Comparison of ENCODE assay signal across 18 cellular contexts in the genomic region with DNA sequence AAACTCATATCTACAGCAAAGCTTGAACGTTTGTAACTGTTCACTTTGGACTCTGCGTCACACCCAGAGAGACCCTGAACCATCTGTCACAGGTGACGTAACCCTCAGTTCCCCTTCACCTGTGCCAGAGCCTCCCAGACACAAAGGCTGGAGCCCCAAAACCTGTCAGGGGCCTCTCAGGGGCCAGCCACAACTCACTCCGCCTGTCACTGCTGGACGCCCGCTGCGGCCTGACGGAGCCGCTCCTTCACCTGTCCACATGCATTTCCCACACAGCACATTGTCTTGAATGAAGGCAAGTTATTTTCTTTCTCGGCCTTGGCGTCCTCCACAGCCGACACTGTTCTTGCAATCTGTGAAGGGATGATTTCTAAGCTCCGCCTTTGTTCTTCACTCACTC. TPM values are rescaled to one million over a fixed set of nuclear protein-coding genes. Genes with fewer than 3 reads are reported as not detected.
DNase-seq lines count a peak whose midpoint lies in the region; ATAC-seq and TF ChIP-seq lines count a peak whose summit lies in the region.
"Had no signal": no experiment of that assay in that cellular context is flagged by ENCODE, and none has a peak within 500 bp of the region (broad histone marks: within the 10 kb centered on the region; RNA-seq: fewer than 3 reads in every experiment).

No MANE protein-coding gene starts in this region.

- in situ Hi-C loops in brain microvascular endothelial cell (cut with HindIII; ENCODE audit: low pct_ligation_motif_present, low sequenced_read_pairs): no loop called here

- no peaks in the 10 kb centered on the region for H3K27me3 Mint-ChIP-seq in activated T-cell treated with anti-CD3 and anti-CD28 coated beads, Interleukin-2, amount 50 U/mL, for 4 hours (ENCODE audit: low read depth)
- H3K27me3 Mint-ChIP-seq in central memory CD8-positive, alpha-beta T cell: no peaks in the 10 kb centered on the region

- H3K4me3 ChIP-seq in psoas muscle (no peak overlapping the region), brain microvascular endothelial cell (ENCODE audit: low read depth, low read length) (no peak overlapping the region)
- H3K4me3 ChIP-seq: prostate gland, uterus had no signal

- TF ChIP-seq CTCF in RWPE1 (conservative IDR thresholded peaks at IDR 0.05; ENCODE audit: low read depth): no peak
- TF ChIP-seq CTCF in psoas muscle (IDR thresholded peaks at IDR 0.05): no peak
- TF ChIP-seq CTCF in brain microvascular endothelial cell (IDR thresholded peaks at IDR 0.05; ENCODE audit: low read depth, low read length, missing control alignments): no peak

- peaks cover 28% of the 10 kb centered on the region for H3K36me3 Mint-ChIP-seq in activated T-cell treated with anti-CD3 and anti-CD28 coated beads, Interleukin-2, amount 50 U/mL, for 4 hours (ENCODE audit: insufficient read depth)
- peaks cover 45% of the 10 kb centered on the region for H3K36me3 Mint-ChIP-seq in central memory CD8-positive, alpha-beta T cell (ENCODE audit: insufficient read depth)

- H3K4me1 Mint-ChIP-seq in activated T-cell treated with anti-CD3 and anti-CD28 coated beads, Interleukin-2, amount 50 U/mL, for 4 hours (ENCODE audit: low read depth): peaks cover 81% of the 10 kb centered on the region
- peaks cover 71% of the 10 kb centered on the region for H3K4me1 Mint-ChIP-seq in central memory CD8-positive, alpha-beta T cell

- H3K4me3 Mint-ChIP-seq in activated T-cell treated with anti-CD3 and anti-CD28 coated beads, Interleukin-2, amount 50 U/mL, for 4 hours: peak overlapping the region; percentile 48
- H3K4me3 Mint-ChIP-seq in central memory CD8-positive, alpha-beta T cell: peak overlapping the region; percentile 70
- H3K4me3 Mint-ChIP-seq: H9 had no signal

- H3K27me3 ChIP-seq in psoas muscle (ENCODE audit: insufficient read depth in 3 of 3, low read length in 2 of 3): no peaks in the 10 kb centered on the region
- no peaks in the 10 kb centered on the region for H3K27me3 ChIP-seq in brain microvascular endothelial cell (replicated peaks)
- H3K27me3 ChIP-seq: uterus had no signal

- no peaks in the 10 kb centered on the region for H3K36me3 ChIP-seq in psoas muscle (ENCODE audit: insufficient read depth in 1 of 2, low read depth in 1 of 2)
- H3K36me3 ChIP-seq in brain microvascular endothelial cell (replicated peaks): peaks cover 4% of the 10 kb centered on the region
- H3K36me3 ChIP-seq: prostate gland, uterus had no signal

- H3K4me1 ChIP-seq in psoas muscle: peaks cover 72% of the 10 kb centered on the region
- H3K4me1 ChIP-seq: prostate gland had no signal

- DNase-seq in activated T-cell treated with anti-CD3 and anti-CD28 coated beads, Interleukin-2, amount 50 U/mL, for 4 hours: no peak
- DNase-seq in activated T-cell treated with anti-CD3 and anti-CD28 coated beads for 4 hours (no peak), RWPE1 (ENCODE audit: low spot score) (no peak), psoas muscle (peak in 1 of 2 donors; percentile 19), NCI-H446 (lab: John Stamatoyannopoulos, UW) (no peak), brain microvascular endothelial cell (no peak), amygdala (lab: John Stamatoyannopoulos, UW) (no peak)
- DNase-seq in central memory CD8-positive, alpha-beta T cell (ENCODE audit: low spot score in 2 of 2): no peak
- DNase-seq: Calu3, cerebellar nuclear complex, H9, left ventricle myocardium superior, NCI-H1048, SIG-M5, T1000, uterus had no signal

- WGBS in psoas muscle, 3 donors: 89 to 93% (median 91%) methylated on average over 13 of the region's 13 CpGs

- no peak for ATAC-seq in activated T-cell treated with anti-CD3 and anti-CD28 coated beads, Interleukin-2, amount 50 U/mL, for 4 hours
- no peak for ATAC-seq in central memory CD8-positive, alpha-beta T cell (replicated peaks; ENCODE audit: extremely low read depth, poor library complexity, severe bottlenecking)
- no peak for ATAC-seq in psoas muscle
- ATAC-seq: left ventricle myocardium superior had no signal

- H3K9me3 ChIP-seq in psoas muscle: no peaks in the 10 kb centered on the region
- H3K9me3 ChIP-seq: prostate gland, uterus had no signal

- H3K27ac Mint-ChIP-seq in central memory CD8-positive, alpha-beta T cell (ENCODE audit: low read depth): peak overlapping the region; percentile 99
- H3K27ac Mint-ChIP-seq: H9 had no signal

- H3K27ac ChIP-seq in RWPE1 (peak overlapping the region; percentile 73), psoas muscle (peak overlapping the region; percentile 56), brain microvascular endothelial cell (no peak overlapping the region)
- H3K27ac ChIP-seq: prostate gland, uterus had no signal

- CTCF ChIA-PET in RWPE1 (lab: Yijun Ruan, JAX): no interaction called here

- intact Hi-C loops in psoas muscle (cut with DNase I): loop anchor here in 1 of 2 donors (2.0 kb wide), 1 partner anchor 18 kb away; no protein-coding TSS in a partner anchor

- H3K9me3 Mint-ChIP-seq in activated T-cell treated with anti-CD3 and anti-CD28 coated beads, Interleukin-2, amount 50 U/mL, for 4 hours: peaks cover 3% of the 10 kb centered on the region
- no peaks in the 10 kb centered on the region for H3K9me3 Mint-ChIP-seq in central memory CD8-positive, alpha-beta T cell
- H3K9me3 Mint-ChIP-seq: H9 had no signal

- POLR2A ChIA-PET in RWPE1 (lab: Yijun Ruan, JAX; ENCODE audit: low non-redundant PET): no interaction called here

RNA-seq across cellular contexts. Expression of a gene that starts 7.9 kb away (rescaled TPM):
- 10 to 100 TPM; 23.7 to 28.7 (median 26.6) TPM for total RNA-seq in activated T-cell treated with anti-CD3 and anti-CD28 coated beads, Interleukin-2, amount 50 U/mL, for 4 hours
- 10 to 100 TPM in 3 of 4 donors, 1 to 10 TPM in 1; 9.2 to 20.2 (median 14.5) TPM for total RNA-seq in psoas muscle
- polyA plus RNA-seq in psoas muscle: 10 to 100 TPM in 1 of 3 donors, 1 to 10 TPM in 2; 4.8 to 24.4 (median 5.2) TPM

RNA-seq across cellular contexts. Expression of a gene that starts 54.6 kb away (rescaled TPM):
- total RNA-seq in activated T-cell treated with anti-CD3 and anti-CD28 coated beads, Interleukin-2, amount 50 U/mL, for 4 hours: not detected
- not detected for total RNA-seq in psoas muscle
- under 1 TPM in 1 of 3 donors, not detected in 2; 0.09 TPM for polyA plus RNA-seq in psoas muscle
- total RNA-seq: Calu3, frontal cortex, H9, left ventricle myocardium superior, uterus had no signal
